In the genomic region with DNA sequence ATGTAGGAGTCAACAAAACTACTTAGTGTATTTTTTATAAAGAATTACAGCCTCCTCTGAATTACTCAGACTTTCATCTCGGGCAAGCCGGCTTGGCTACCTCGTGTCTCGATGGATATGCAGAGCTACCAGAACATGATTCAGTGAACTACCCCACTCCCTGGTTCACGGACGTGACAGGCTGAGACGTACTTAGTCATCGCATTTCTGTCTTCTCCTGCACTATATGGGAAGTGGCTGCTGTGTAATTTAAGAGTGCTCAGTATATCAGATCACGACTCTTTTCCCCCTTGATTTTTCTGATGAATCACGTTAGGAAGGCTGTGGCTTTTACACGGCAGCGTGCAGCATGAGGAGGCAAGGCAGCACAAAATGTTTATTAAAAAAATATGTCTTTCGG, we compare ENCODE assay signal across 9 cellular contexts.
A peak's percentile ranks its signal among the peaks of the same experiment; 100 is the strongest.
DNase-seq lines count a peak whose midpoint lies in the region; ATAC-seq and TF ChIP-seq lines count a peak whose summit lies in the region.
"Had no signal": no experiment of that assay in that cellular context is flagged by ENCODE, and none has a peak within 500 bp of the region (broad histone marks: within the 10 kb centered on the region; RNA-seq: fewer than 3 reads in every experiment).

No MANE protein-coding gene starts in this region.

- 0 out of 4 replicates have a peak overlapping the region, but pooled peaks of 1 of the 2 experiments have one; percentile 7 for H4K8ac ChIP-seq in IMR-90 (ENCODE audit: low read depth in 2 of 2, low read length in 2 of 2)

- H2BK20ac ChIP-seq in IMR-90 (ENCODE audit: low read depth, low read length) = 0 out of 2 replicates have a peak overlapping the region, but pooled peaks have one; percentile 35

- peaks cover 16% of the 10 kb centered on the region for H3K9me1 ChIP-seq in IMR-90 (ENCODE audit: insufficient read depth, low read length)

- H3K36me3 ChIP-seq in IMR-90 (ENCODE audit: control insufficient read depth, insufficient read depth, low read length) (no peaks in the 10 kb centered on the region), suprapubic skin (no peaks in the 10 kb centered on the region), mucosa of descending colon (ENCODE audit: low read depth) (no peaks in the 10 kb centered on the region), gastrocnemius medialis (no peaks in the 10 kb centered on the region)

- no peak overlapping the region for H3K56ac ChIP-seq in IMR-90 (ENCODE audit: extremely low read depth, insufficient read depth, low read length)

- ATAC-seq in IMR-90 (ENCODE audit: low read depth) = peak; percentile 86
- no peak for ATAC-seq in HG02885 (IDR thresholded peaks at IDR 0.05; ENCODE audit: poor library complexity, unreplicated experiment)
- ATAC-seq in mucosa of descending colon = no peak
- ATAC-seq in gastrocnemius medialis = no peak

- no peak overlapping the region for H3K23ac ChIP-seq in IMR-90 (ENCODE audit: low read depth, low read length)

- H4K5ac ChIP-seq in IMR-90 (ENCODE audit: low read depth, low read length) = no peak overlapping the region

- H3K14ac ChIP-seq in IMR-90 (replicated peaks; ENCODE audit: low read depth, low read length) = no peak overlapping the region

- H3K4me2 ChIP-seq in IMR-90 (ENCODE audit: low read depth, low read length) = peak overlapping the region; percentile 9

- H3K27ac ChIP-seq in IMR-90 (ENCODE audit: insufficient read depth, low read length) = peak overlapping the region; percentile 1; the same call in 1 of the 2 replicates
- H3K27ac ChIP-seq in suprapubic skin = no peak overlapping the region
- H3K27ac ChIP-seq in gastrocnemius medialis = no peak overlapping the region

- H3K9me3 ChIP-seq in IMR-90 (ENCODE audit: control insufficient read depth, insufficient read depth, low read length) = no peaks in the 10 kb centered on the region
- no peaks in the 10 kb centered on the region for H3K9me3 ChIP-seq in suprapubic skin
- no peaks in the 10 kb centered on the region for H3K9me3 ChIP-seq in mucosa of descending colon
- no peaks in the 10 kb centered on the region for H3K9me3 ChIP-seq in gastrocnemius medialis

- no peak overlapping the region for H2AK9ac ChIP-seq in IMR-90 (replicated peaks; ENCODE audit: low read depth, low read length, poor library complexity)

- no peak overlapping the region for H2AK5ac ChIP-seq in IMR-90 (ENCODE audit: low read depth, low read length)

- H2BK120ac ChIP-seq in IMR-90 (ENCODE audit: low read depth, low read length) = peak overlapping the region; percentile 9

- no peak for TF ChIP-seq EP300 in suprapubic skin (IDR thresholded peaks at IDR 0.05)

- peak overlapping the region; percentile 69 for H2BK5ac ChIP-seq in IMR-90 (ENCODE audit: low read depth, low read length, poor library complexity, severe bottlenecking)

- TF ChIP-seq CTCF in IMR-90 (conservative IDR thresholded peaks at IDR 0.05; ENCODE audit: low read depth, low read length) = no peak
- TF ChIP-seq CTCF in foreskin fibroblast (IDR thresholded peaks at IDR 0.05; ENCODE audit: low read depth, low read length) = no peak
- no peak for TF ChIP-seq CTCF in suprapubic skin (IDR thresholded peaks at IDR 0.05)
- no peak for TF ChIP-seq CTCF in mucosa of descending colon (IDR thresholded peaks at IDR 0.05)
- TF ChIP-seq CTCF in gastrocnemius medialis (IDR thresholded peaks at IDR 0.05 in 4 of 5, conservative IDR thresholded peaks at IDR 0.05 in 1 of 5) = no peak

- peak; percentile 98 for DNase-seq in IMR-90
- peak; percentile 9 to 16 for DNase-seq in activated CD8-positive, alpha-beta memory T cell treated with anti-CD3 and anti-CD28 coated beads for 1 hour (ENCODE audit: extremely low read depth in 1 of 2, low read depth in 1 of 2)
- peak; percentile 8 to 31 for DNase-seq in foreskin fibroblast
- peak; percentile 20 for DNase-seq in stimulated activated CD8-positive, alpha-beta memory T cell treated with anti-CD3 and anti-CD28 coated beads, Interleukin-12 subunit alpha, Interleukin-12 subunit beta, amount 100 ng/mL, for 4 hours (ENCODE audit: low read depth)
- no peak for DNase-seq in suprapubic skin (ENCODE audit: low spot score in 2 of 2)
- no peak for DNase-seq in mucosa of descending colon
- DNase-seq in gastrocnemius medialis = no peak
- DNase-seq: activated B cell treated with CpG ODN at 0.5 μM for 24 hours had no signal

- no CpG with 5 or more reads among the region's 13 CpGs for WGBS in IMR-90 (ENCODE audit: extremely low coverage in 2 of 2, insufficient read length in 1 of 2), 2 experiments
- 26% methylated on average over 13 of the region's 13 CpGs for WGBS in suprapubic skin

- H2BK15ac ChIP-seq in IMR-90 (ENCODE audit: low read depth, low read length) = no peak overlapping the region

- TF ChIP-seq RAD21 in IMR-90 (IDR thresholded peaks at IDR 0.05; ENCODE audit: low read length) = 0 out of 2 replicates have a peak, but pooled peaks have one; percentile 17

- H3K79me1 ChIP-seq in IMR-90 (ENCODE audit: low read depth in 1 of 2, low read length in 2 of 2) = 0 out of 4 replicates have a peak, but pooled peaks cover 0 to 3% of the 10 kb centered on the region in 2 experiments

- in situ Hi-C loops in IMR-90 (cut with MboI; ENCODE audit: low sequenced_read_pairs) (loop anchor here (25.0 kb wide), 1 partner anchor 1443 kb away; no protein-coding TSS in a partner anchor), gastrocnemius medialis (cut with MboI; ENCODE audit: low sequenced_read_pairs in 4 of 4) (no loop called here)

- H3K4me1 ChIP-seq in IMR-90 (ENCODE audit: control insufficient read depth, insufficient read depth, low read length) (peaks cover 11% of the 10 kb centered on the region), suprapubic skin (peaks cover 11% of the 10 kb centered on the region), mucosa of descending colon (ENCODE audit: low read depth) (no peaks in the 10 kb centered on the region), gastrocnemius medialis (no peaks in the 10 kb centered on the region)

- H2AFZ ChIP-seq in IMR-90 (replicated peaks; ENCODE audit: low read length, poor library complexity) = no peak overlapping the region

- TF ChIP-seq POLR2A in IMR-90 (IDR thresholded peaks at IDR 0.05; ENCODE audit: low read depth, low read length) (no peak; the same call in 1 of the 2 replicates), suprapubic skin (IDR thresholded peaks at IDR 0.05) (no peak), gastrocnemius medialis (IDR thresholded peaks at IDR 0.05) (no peak)

- intact Hi-C loops in IMR-90 (cut with micrococcal nuclease) = loop anchor here (5.0 kb wide), 2 partner anchors 38 to 42 kb away; no protein-coding TSS in a partner anchor
- intact Hi-C loops in mucosa of descending colon (cut with DNase I, micrococcal nuclease) = no loop called here
- intact Hi-C loops in gastrocnemius medialis (cut with DNase I; ENCODE audit: low total_unique reads) = no loop called here

- H3K18ac ChIP-seq in IMR-90 (ENCODE audit: low read depth, low read length) = no peak overlapping the region

- BruUV-seq in IMR-90 (replicated peaks; lab: Mats Ljungman, UMichigan) = no TSS peak

- CTCF ChIA-PET in IMR-90 (lab: Yijun Ruan, JAX) = no interaction called here

- H3K27me3 ChIP-seq in IMR-90 (ENCODE audit: control insufficient read depth, insufficient read depth, low read length) (no peaks in the 10 kb centered on the region), suprapubic skin (no peaks in the 10 kb centered on the region), gastrocnemius medialis (no peaks in the 10 kb centered on the region)

- H4K20me1 ChIP-seq in IMR-90 (ENCODE audit: insufficient read depth, low read length) = no peaks in the 10 kb centered on the region

- dilution Hi-C loops in IMR-90 (cut with HindIII; ENCODE audit: low sequenced_read_pairs, unreplicated experiment) = no loop called here

- H3K9ac ChIP-seq in IMR-90 (ENCODE audit: low read depth, low read length) = peak overlapping the region; percentile 15; the same call in 1 of the 2 replicates

- no peak overlapping the region; the same call in 1 of the 2 replicates for H3K4ac ChIP-seq in IMR-90 (ENCODE audit: low read depth, low read length)

- POLR2A ChIA-PET in IMR-90 (lab: Charles Lee; ENCODE audit: unreplicated experiment) = interaction anchor here (0.5 kb wide), 1 partner anchor 11 kb away, joined by 3 read pairs; no protein-coding TSS in a partner anchor

- H3K4me3 ChIP-seq in IMR-90 (ENCODE audit: insufficient read depth, low read depth, low read length) (no peak overlapping the region), foreskin fibroblast (ENCODE audit: low read depth in 1 of 2, low read length in 2 of 2) (no peak overlapping the region), suprapubic skin (no peak overlapping the region), mucosa of descending colon (no peak overlapping the region), gastrocnemius medialis (no peak overlapping the region)

- no peak overlapping the region for H4K91ac ChIP-seq in IMR-90 (ENCODE audit: insufficient read depth, low read depth, low read length)

TF ChIP-seq in IMR-90, 13 proteins besides CTCF, POLR2A, EP300 and RAD21 (continues in another document):
- TF ChIP-seq SMC3 (IDR thresholded peaks at IDR 0.05; ENCODE audit: low read depth, low read length) (no peak), MAFK (IDR thresholded peaks at IDR 0.05; ENCODE audit: low read depth, low read length) (peak; percentile 62), BHLHE40 (IDR thresholded peaks at IDR 0.05; ENCODE audit: low read depth, low read length) (peak; percentile 65; the same call in 1 of the 2 replicates), RFX5 (IDR thresholded peaks at IDR 0.05; ENCODE audit: low read depth, low read length) (no peak), NFE2L2 (IDR thresholded peaks at IDR 0.05; ENCODE audit: low read depth, low read length) (peak; percentile 51; the same call in 1 of the 2 replicates), USF2 (IDR thresholded peaks at IDR 0.05; ENCODE audit: low read depth, low read length) (no peak), MXI1 (IDR thresholded peaks at IDR 0.05; ENCODE audit: borderline replicate concordance, low read depth, low read length) (peak; percentile 82), MAZ (IDR thresholded peaks at IDR 0.05; ENCODE audit: borderline replicate concordance, low read depth, low read length) (0 out of 2 replicates have a peak, but pooled peaks have one; percentile 17), CHD1 (IDR thresholded peaks at IDR 0.05; ENCODE audit: low read depth, low read length) (no peak), FOS (IDR thresholded peaks at IDR 0.05; ENCODE audit: low read depth, low read length) (peak; percentile 87)

Comparison
In these comparisons a context has a peak if more than half of its experiments do, and no peak if none do; other contexts are left out.
1. DNase-seq: peak in IMR-90 (single experiment), activated CD8-positive, alpha-beta memory T cell treated with anti-CD3 and anti-CD28 coated beads for 1 hour (2 of 2), foreskin fibroblast (2 of 2) and stimulated activated CD8-positive, alpha-beta memory T cell treated with anti-CD3 and anti-CD28 coated beads, Interleukin-12 subunit alpha, Interleukin-12 subunit beta, amount 100 ng/mL, for 4 hours (single experiment); none in suprapubic skin (0 of 2), mucosa of descending colon (0 of 3) and gastrocnemius medialis (0 of 2).